8 cellular contexts compared by ENCODE assay signal in genomic region chr17:20155258-20156195, GRCh38.
A peak's percentile ranks its signal among the peaks of the same experiment; 100 is the strongest.
DNase-seq lines count a peak whose midpoint lies in the region; ATAC-seq and TF ChIP-seq lines count a peak whose summit lies in the region.

No MANE protein-coding gene starts in this region.

- peak overlapping the region; percentile 75; the same call in 1 of the 2 replicates for H3K9ac ChIP-seq in BLaER1
- no peak overlapping the region for H3K9ac ChIP-seq in liver (ENCODE audit: low read depth in 1 of 2, low read length in 2 of 2)

- peak; percentile 88 for ATAC-seq in HG03442 (IDR thresholded peaks at IDR 0.05; ENCODE audit: unreplicated experiment)

- H3K4me2 ChIP-seq in BLaER1: peak overlapping the region; percentile 100

- H3K9me3 ChIP-seq in BLaER1 (no peaks in the 10 kb centered on the region), liver (ENCODE audit: control insufficient read depth in 4 of 4, low read length in 3 of 4) (peaks cover 0 to 4% (median 0%) of the 10 kb centered on the region in 4 donors)

- no peak for TF ChIP-seq RAD21 in liver (IDR thresholded peaks at IDR 0.05)

- H3K27me3 ChIP-seq in BLaER1 (peaks cover 11% of the 10 kb centered on the region), dorsolateral prefrontal cortex (no peaks in the 10 kb centered on the region), liver (ENCODE audit: control insufficient read depth in 4 of 4, insufficient read depth in 4 of 4, low read length in 3 of 4) (peaks cover 0 to 10% (median 2%) of the 10 kb centered on the region in 4 donors)

- H3K36me3 ChIP-seq in BLaER1 (no peaks in the 10 kb centered on the region), liver (ENCODE audit: control insufficient read depth in 4 of 4, insufficient read depth in 3 of 4, low read depth in 1 of 4, low read length in 3 of 4) (no peaks in the 10 kb centered on the region)

- TF ChIP-seq CTCF in dorsolateral prefrontal cortex (IDR thresholded peaks at IDR 0.05 in 54 of 56, conservative IDR thresholded peaks at IDR 0.05 in 2 of 56; ENCODE audit: low read depth in 1 of 56, partially characterized antibody in 56 of 56): peak in 22 of 56 donors; percentile 7 to 51 (median 36)
- TF ChIP-seq CTCF in liver (IDR thresholded peaks at IDR 0.05; ENCODE audit: low read depth, low read length, missing input control): no peak

- peaks cover 38% of the 10 kb centered on the region for H4K20me1 ChIP-seq in BLaER1

- WGBS in liver: 14% methylated on average over 69 of the region's 69 CpGs

- H3K4me3 ChIP-seq in BLaER1 (peak overlapping the region; percentile 78), dorsolateral prefrontal cortex (peak overlapping the region; percentile 63 to 92 (median 81)), liver (ENCODE audit: low read depth in 1 of 3, low read length in 3 of 3) (peak overlapping the region in 2 of 3 donors; percentile 48 to 61)

- H3K27ac ChIP-seq in BLaER1: no peak overlapping the region
- H3K27ac ChIP-seq in dorsolateral prefrontal cortex: peak overlapping the region in 57 of 59 donors; percentile 6 to 91 (median 81)
- H3K27ac ChIP-seq in liver (ENCODE audit: low read depth in 1 of 2, low read length in 2 of 2): peak overlapping the region in 1 of 2 donors; percentile 17

- DNase-seq in GM19240 (ENCODE audit: insufficient read length, low spot score): peak; percentile 86
- peak; percentile 90 for DNase-seq in NCI-H526 treated with DMSO at 0.1 percent for 48 hours (lab: John Stamatoyannopoulos, UW)
- peak; percentile 95 to 97 for DNase-seq in activated CD4-positive, alpha-beta T cell treated with anti-CD3 and anti-CD28 coated beads, Interleukin-2, amount 50 U/mL, for 48 hours
- peak; percentile 77 to 98 (median 96) for DNase-seq in dorsolateral prefrontal cortex
- peak; percentile 89 for DNase-seq in stimulated activated CD4-positive, alpha-beta T cell treated with anti-CD3 and anti-CD28 coated beads, Interleukin-2, amount 100 ng/mL, for 48 hours

- intact Hi-C loops in dorsolateral prefrontal cortex (cut with DNase I): loop anchor here (2.0 kb wide), 3 partner anchors 27 to 35 kb away; no protein-coding TSS in a partner anchor

- H3K4me1 ChIP-seq in BLaER1: peaks cover 9% of the 10 kb centered on the region
- peaks cover 8 to 19% (median 11%) of the 10 kb centered on the region in 4 donors for H3K4me1 ChIP-seq in liver (ENCODE audit: control insufficient read depth in 4 of 4, insufficient read depth in 4 of 4, low read length in 3 of 4)

TF ChIP-seq in liver, 16 proteins besides CTCF, POLR2A, EP300 and RAD21:
- TF ChIP-seq RXRA (IDR thresholded peaks at IDR 0.05) (no peak), SP1 (IDR thresholded peaks at IDR 0.05) (peak; percentile 42), EGR1 (IDR thresholded peaks at IDR 0.05; ENCODE audit: low read depth in 2 of 2) (peak; percentile 34 to 71)
